In genomic region chr5:133957080-133957479, GRCh38 we compare ENCODE assay signal across 14 cellular contexts. TPM values are rescaled to one million over a fixed set of nuclear protein-coding genes. Genes with fewer than 3 reads are reported as not detected.
DNase-seq lines count a peak whose midpoint lies in the region; ATAC-seq and TF ChIP-seq lines count a peak whose summit lies in the region.
"Had no signal": no experiment of that assay in that cellular context is flagged by ENCODE, and none has a peak within 500 bp of the region (broad histone marks: within the 10 kb centered on the region; RNA-seq: fewer than 3 reads in every experiment).

No MANE protein-coding gene starts in this region.

- H3K4me3 Mint-ChIP-seq in activated T-cell treated with anti-CD3 and anti-CD28 coated beads, Interleukin-2, amount 50 U/mL, for 72 hours = peak overlapping the region in 1 of 2 donors; percentile 62
- peak overlapping the region; percentile 56 for H3K4me3 Mint-ChIP-seq in activated B cell treated with CpG ODN at 0.5 μM for 24 hours
- H3K4me3 Mint-ChIP-seq: H9 had no signal

- CTCF ChIA-PET in activated B cell treated with CpG ODN at 0.5 μM for 24 hours (lab: Charles Lee) = interaction anchor here (1.3 to 1.4 kb wide), 2 partner anchors 12 to 82 kb away, joined by 3 read pairs; no protein-coding TSS in a partner anchor

- POLR2A ChIA-PET in activated B cell treated with CpG ODN at 0.5 μM for 24 hours (lab: Charles Lee) = interaction anchor here (0.7 to 3.4 kb wide), 8 partner anchors 12 to 1087 kb away, joined by 3 to 22 read pairs (median 4); partner anchors contain the start of genes C5orf15 and SKP1

- no peaks in the 10 kb centered on the region for H3K27me3 Mint-ChIP-seq in activated T-cell treated with anti-CD3 and anti-CD28 coated beads, Interleukin-2, amount 50 U/mL, for 72 hours (ENCODE audit: low read depth)
- no peaks in the 10 kb centered on the region for H3K27me3 Mint-ChIP-seq in activated B cell treated with CpG ODN at 0.5 μM for 24 hours

- ATAC-seq in activated T-cell treated with anti-CD3 and anti-CD28 coated beads, Interleukin-2, amount 50 U/mL, for 72 hours (replicated peaks in 1 of 2) = no peak
- peak; percentile 2 for ATAC-seq in GM21786 (IDR thresholded peaks at IDR 0.05; ENCODE audit: unreplicated experiment)
- peak; percentile 26 for ATAC-seq in activated B cell treated with CpG ODN at 0.5 μM for 24 hours (ENCODE audit: low read depth)

- H3K36me3 Mint-ChIP-seq in activated T-cell treated with anti-CD3 and anti-CD28 coated beads, Interleukin-2, amount 50 U/mL, for 72 hours (ENCODE audit: insufficient read depth in 2 of 2) = peaks cover 4 to 12% of the 10 kb centered on the region in 2 donors
- peaks cover 52% of the 10 kb centered on the region for H3K36me3 Mint-ChIP-seq in activated B cell treated with CpG ODN at 0.5 μM for 24 hours (ENCODE audit: low read depth)

- H3K9me3 Mint-ChIP-seq in activated T-cell treated with anti-CD3 and anti-CD28 coated beads, Interleukin-2, amount 50 U/mL, for 72 hours = no peaks in the 10 kb centered on the region
- no peaks in the 10 kb centered on the region for H3K9me3 Mint-ChIP-seq in activated B cell treated with CpG ODN at 0.5 μM for 24 hours
- H3K9me3 Mint-ChIP-seq: H9 had no signal

- DNase-seq in activated T-cell treated with anti-CD3 and anti-CD28 coated beads, Interleukin-2, amount 50 U/mL, for 72 hours = no peak
- DNase-seq in activated T-cell treated with anti-CD3 and anti-CD28 coated beads, Interleukin-2, amount 50 U/mL, for 1 hour = no peak
- no peak for DNase-seq in activated B cell treated with CpG ODN at 0.5 μM for 24 hours
- no peak for DNase-seq in substantia nigra (lab: John Stamatoyannopoulos, UW)
- DNase-seq in SW480 (ENCODE audit: low spot score) = no peak
- no peak for DNase-seq in stimulated activated naive CD4-positive, alpha-beta T cell treated with Interleukin-2 at 50 U/mL for 16 hours (lab: John Stamatoyannopoulos, UW)
- no peak for DNase-seq in stimulated activated CD4-positive, alpha-beta T cell treated with anti-CD3 and anti-CD28 coated beads, Interleukin-12 subunit alpha, Interleukin-12 subunit beta, amount 100 ng/mL, for 4 hours
- DNase-seq: EL, foreskin fibroblast, H9, Kasumi-1, NCI-H2081, upper lobe of left lung had no signal

- TF ChIP-seq CTCF in activated B cell treated with CpG ODN at 0.5 μM for 24 hours (IDR thresholded peaks at IDR 0.05) = no peak

- peak overlapping the region; percentile 53 for H3K27ac ChIP-seq in substantia nigra (ENCODE audit: low read depth, low read length, poor library complexity, severe bottlenecking)
- H3K27ac ChIP-seq: upper lobe of left lung had no signal

- peak overlapping the region; percentile 92 for H3K27ac Mint-ChIP-seq in activated T-cell treated with anti-CD3 and anti-CD28 coated beads, Interleukin-2, amount 50 U/mL, for 72 hours
- H3K27ac Mint-ChIP-seq in activated B cell treated with CpG ODN at 0.5 μM for 24 hours = peak overlapping the region; percentile 86
- H3K27ac Mint-ChIP-seq: H9 had no signal

- intact Hi-C loops in activated B cell treated with CpG ODN at 0.5 μM for 24 hours (cut with micrococcal nuclease) = loop anchor here (1.0 kb wide), 2 partner anchors 11 to 22 kb away; partner anchors contain the start of gene C5orf15

- H3K4me1 Mint-ChIP-seq in activated T-cell treated with anti-CD3 and anti-CD28 coated beads, Interleukin-2, amount 50 U/mL, for 72 hours (ENCODE audit: low read depth) = peaks cover 32% of the 10 kb centered on the region
- peaks cover 53% of the 10 kb centered on the region for H3K4me1 Mint-ChIP-seq in activated B cell treated with CpG ODN at 0.5 μM for 24 hours

RNA-seq across cellular contexts. Expression of gene C5orf15, which starts 11.3 kb away (rescaled TPM):
- total RNA-seq in activated T-cell treated with anti-CD3 and anti-CD28 coated beads, Interleukin-2, amount 50 U/mL, for 72 hours = 10 to 100 TPM; 21.8 to 22.8 TPM
- 25.5 and 25.7 TPM in 2 replicates for total RNA-seq in activated B cell treated with CpG ODN at 0.5 μM for 24 hours

RNA-seq across cellular contexts. Expression of gene VDAC1, which starts 47.7 kb away (rescaled TPM):
- 100 to 1,000 TPM; 252 to 258 TPM for total RNA-seq in activated T-cell treated with anti-CD3 and anti-CD28 coated beads, Interleukin-2, amount 50 U/mL, for 72 hours
- 158 and 164 TPM in 2 replicates for total RNA-seq in activated B cell treated with CpG ODN at 0.5 μM for 24 hours

Comparison
In these comparisons a context has a peak if more than half of its experiments do, and no peak if none do; other contexts are left out.
1. ATAC-seq: peak in GM21786 (single experiment) and activated B cell treated with CpG ODN at 0.5 μM for 24 hours (single experiment); none in activated T-cell treated with anti-CD3 and anti-CD28 coated beads, Interleukin-2, amount 50 U/mL, for 72 hours (0 of 2).